9 cellular contexts compared by ENCODE assay signal in genomic region chrY:7122202-7122601, GRCh38.
"Had no signal": no experiment of that assay in that cellular context is flagged by ENCODE, and none has a peak within 500 bp of the region (broad histone marks: within the 10 kb centered on the region; RNA-seq: fewer than 3 reads in every experiment).

No MANE protein-coding gene starts in this region.

- H3K9me3 Mint-ChIP-seq: HFFc6, IgD-negative memory B cell had no signal

- ATAC-seq: HCT116, HepG2 had no signal

- H3K36me3 Mint-ChIP-seq: IgD-negative memory B cell had no signal

- H3K4me1 Mint-ChIP-seq: IgD-negative memory B cell had no signal

- H3K27me3 Mint-ChIP-seq: IgD-negative memory B cell had no signal

- H3K4me1 ChIP-seq: HAP-1 had no signal

- H3K4me3 Mint-ChIP-seq: HFFc6, IgD-negative memory B cell had no signal

- H3K27ac ChIP-seq: GM23248, HL-60 had no signal

- DNase-seq: GM23248, GOT3, H7, HFFc6 had no signal

- H3K9me3 ChIP-seq: HAP-1 had no signal

- H3K27ac Mint-ChIP-seq: HFFc6, IgD-negative memory B cell had no signal

- H3K36me3 ChIP-seq: HAP-1 had no signal

- H3K4me3 ChIP-seq: GM23248, HAP-1 had no signal
